8 cellular contexts compared by ENCODE assay signal in genomic region chr11:35274909-35275807, GRCh38.
DNase-seq lines count a peak whose midpoint lies in the region; ATAC-seq and TF ChIP-seq lines count a peak whose summit lies in the region.

No MANE protein-coding gene starts in this region.

- POLR2A ChIA-PET in PC-3 (lab: Charles Lee; ENCODE audit: unreplicated experiment) = no interaction called here

- intact Hi-C loops in PC-3 (cut with micrococcal nuclease) (no loop called here), posterior vena cava (cut with DNase I) (no loop called here)

- H3K4me2 ChIP-seq in PC-3 (ENCODE audit: low read length) = peak overlapping the region; percentile 55

- no peak overlapping the region for H3K9ac ChIP-seq in PC-3 (ENCODE audit: low read length)

- BruUV-seq in PC-3 (replicated peaks; lab: Mats Ljungman, UMichigan) = no TSS peak

- peak overlapping the region; percentile 50 for H3K27ac ChIP-seq in PC-3 (ENCODE audit: low read length)
- H3K27ac ChIP-seq in esophagus (ENCODE audit: low read depth in 2 of 2, low read length in 1 of 2) = peak overlapping the region; percentile 76 to 89

- no peaks in the 10 kb centered on the region for H3K9me3 ChIP-seq in PC-3 (ENCODE audit: low read length)
- no peaks in the 10 kb centered on the region for H3K9me3 ChIP-seq in esophagus (ENCODE audit: control insufficient read depth in 2 of 2, insufficient read depth in 1 of 2, low read depth in 1 of 2, low read length in 1 of 2)

- H3K4me3 ChIP-seq in PC-3 (ENCODE audit: low read length) (0 out of 2 replicates have a peak overlapping the region, but pooled peaks have one; percentile 27), esophagus (ENCODE audit: low read depth in 1 of 2, low read length in 2 of 2) (no peak overlapping the region)

- peak; percentile 40 for TF ChIP-seq CTCF in PC-3 (conservative IDR thresholded peaks at IDR 0.05; ENCODE audit: low read depth, low read length)
- TF ChIP-seq CTCF in GM10266 (IDR thresholded peaks at IDR 0.05; ENCODE audit: control insufficient read depth, insufficient read depth, low read depth, missing control alignments) = no peak

- no peaks in the 10 kb centered on the region for H3K9me2 ChIP-seq in PC-3 (replicated peaks; ENCODE audit: low read length)

- CTCF ChIA-PET in PC-3 (lab: Charles Lee) = interaction anchor here (0.7 kb wide), 2 partner anchors 14 to 36 kb away, joined by 3 to 4 read pairs; no protein-coding TSS in a partner anchor

- no peaks in the 10 kb centered on the region for H3K79me2 ChIP-seq in PC-3 (ENCODE audit: low read length)

- H3K36me3 ChIP-seq in PC-3 (ENCODE audit: low read depth, low read length) (no peaks in the 10 kb centered on the region), esophagus (ENCODE audit: control insufficient read depth in 2 of 2, insufficient read depth in 2 of 2, low read length in 1 of 2) (no peaks in the 10 kb centered on the region)

- H3K27me3 ChIP-seq in PC-3 (ENCODE audit: low read length) = no peaks in the 10 kb centered on the region
- no peaks in the 10 kb centered on the region for H3K27me3 ChIP-seq in esophagus (ENCODE audit: control insufficient read depth in 1 of 2, insufficient read depth in 2 of 2, low read length in 2 of 2)

- DNase-seq in EL (peak; percentile 22), PC-3 (peak; percentile 84), posterior vena cava (ENCODE audit: low spot score) (peak; percentile 87), GM10266 (ENCODE audit: extremely low spot score) (no peak), islet precursor cell (no peak), activated T-cell treated with anti-CD3 and anti-CD28 coated beads for 4 hours (no peak)

- peak; percentile 94 for ATAC-seq in PC-3
- no peak for ATAC-seq in GM18868 (IDR thresholded peaks at IDR 0.05; ENCODE audit: unreplicated experiment)

- H3F3A ChIP-seq in PC-3 (ENCODE audit: low read length, unreplicated experiment) = no peaks in the 10 kb centered on the region

- H4K20me1 ChIP-seq in PC-3 (ENCODE audit: low read length) = no peaks in the 10 kb centered on the region

- WGBS in esophagus, 2 donors = 27 to 34% methylated on average over 6 of the region's 6 CpGs

- H3K4me1 ChIP-seq in PC-3 (ENCODE audit: insufficient read depth, low read length) = peaks cover 19% of the 10 kb centered on the region
- no peaks in the 10 kb centered on the region for H3K4me1 ChIP-seq in esophagus (ENCODE audit: control insufficient read depth in 2 of 2, insufficient read depth in 2 of 2, low read length in 1 of 2)

- H2AFZ ChIP-seq in PC-3 (ENCODE audit: low read length) = 0 out of 2 replicates have a peak overlapping the region, but pooled peaks have one; percentile 12

Comparison
In these comparisons a context has a peak if more than half of its experiments do, and no peak if none do; other contexts are left out.
1. DNase-seq: peak in EL (single experiment), PC-3 (single experiment) and posterior vena cava (single experiment); none in GM10266 (single experiment), islet precursor cell (single experiment) and activated T-cell treated with anti-CD3 and anti-CD28 coated beads for 4 hours (single experiment).